ENCODE assay signal across 8 cellular contexts in the genomic region with DNA sequence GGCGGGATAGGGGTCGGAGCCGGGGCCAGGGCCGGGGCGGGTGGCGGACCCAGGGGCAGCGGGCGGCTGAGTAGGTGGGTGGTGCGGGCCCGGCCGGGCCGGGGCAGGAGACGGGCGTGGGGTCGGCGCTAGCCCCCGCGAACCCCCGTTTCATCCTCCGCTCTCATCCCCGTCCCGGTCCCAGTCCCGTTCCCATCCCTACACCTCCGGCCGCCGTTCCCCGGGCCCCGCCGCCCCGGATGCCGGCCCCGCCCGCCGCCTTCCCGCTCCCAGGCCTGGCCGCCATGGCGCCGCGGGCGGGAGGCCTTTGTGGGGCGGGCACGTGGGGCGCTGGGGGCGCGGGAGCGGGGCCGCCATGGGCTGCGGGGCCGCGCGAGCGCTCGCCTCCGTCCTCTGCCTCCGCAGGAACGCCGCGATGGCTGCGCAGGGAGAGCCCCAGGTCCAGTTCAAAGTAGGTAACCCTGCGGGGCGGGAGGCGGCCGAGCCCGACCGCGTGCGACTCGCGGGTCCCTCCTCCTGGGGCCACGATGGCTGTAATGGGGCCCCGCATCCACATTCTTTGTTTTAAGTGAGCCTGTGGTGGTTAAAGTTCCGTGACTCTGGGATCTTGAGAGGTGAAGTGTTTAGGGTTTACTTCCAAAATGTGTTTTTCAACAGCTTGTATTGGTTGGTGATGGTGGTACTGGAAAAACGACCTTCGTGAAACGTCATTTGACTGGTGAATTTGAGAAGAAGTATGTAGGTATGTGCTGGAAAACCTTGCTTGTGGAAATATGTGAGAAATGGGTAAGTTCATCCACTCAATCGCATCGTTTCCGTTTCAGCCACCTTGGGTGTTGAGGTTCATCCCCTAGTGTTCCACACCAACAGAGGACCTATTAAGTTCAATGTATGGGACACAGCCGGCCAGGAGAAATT. TPM values are rescaled to one million over a fixed set of nuclear protein-coding genes. Genes with fewer than 3 reads are reported as not detected.
DNase-seq lines count a peak whose midpoint lies in the region; ATAC-seq and TF ChIP-seq lines count a peak whose summit lies in the region.

No MANE protein-coding gene starts in this region.

- H3K27ac ChIP-seq in OCI-LY1 (ENCODE audit: low read depth, low read length, poor library complexity, severe bottlenecking) = peak overlapping the region; percentile 64

- peaks cover 61% of the 10 kb centered on the region for H3K4me1 ChIP-seq in OCI-LY1 (ENCODE audit: insufficient read depth, low read length, severe bottlenecking)

- peaks cover 81% of the 10 kb centered on the region for H3K4me1 Mint-ChIP-seq in activated naive CD4-positive, alpha-beta T cell treated with anti-CD3 and anti-CD28 coated beads, Interleukin-2, amount 10 ng/mL, durations not matched to agents 7 days and 5 days
- peaks cover 30% of the 10 kb centered on the region for H3K4me1 Mint-ChIP-seq in osteocyte (ENCODE audit: unreplicated experiment)

- peak; percentile 21 for ATAC-seq in HG02623 (IDR thresholded peaks at IDR 0.05; ENCODE audit: unreplicated experiment)

- CTCF ChIA-PET in activated naive CD4-positive, alpha-beta T cell treated with anti-CD3 and anti-CD28 coated beads, Interleukin-2, amount 10 ng/mL, durations not matched to agents 7 days and 5 days (lab: Charles Lee) = no interaction called here

- peak overlapping the region; percentile 77 for H3K4me3 ChIP-seq in OCI-LY1 (ENCODE audit: low read depth, low read length, poor library complexity, severe bottlenecking)

- peaks cover 12% of the 10 kb centered on the region for H3K79me2 ChIP-seq in OCI-LY1 (ENCODE audit: insufficient read depth, low read length)

- H3K27me3 Mint-ChIP-seq in activated naive CD4-positive, alpha-beta T cell treated with anti-CD3 and anti-CD28 coated beads, Interleukin-2, amount 10 ng/mL, durations not matched to agents 7 days and 5 days = no peaks in the 10 kb centered on the region
- H3K27me3 Mint-ChIP-seq in osteocyte (ENCODE audit: unreplicated experiment) = no peaks in the 10 kb centered on the region

- H3K36me3 ChIP-seq in OCI-LY1 (ENCODE audit: insufficient read depth, low read length) = peaks cover 51% of the 10 kb centered on the region

- H3F3A ChIP-seq in OCI-LY1 (ENCODE audit: insufficient read depth, low read length) = peaks cover 25% of the 10 kb centered on the region

- H3K9me3 ChIP-seq in OCI-LY1 (ENCODE audit: low read length) = no peaks in the 10 kb centered on the region

- peaks cover 5% of the 10 kb centered on the region; the same call in 1 of the 2 replicates for H4K20me1 ChIP-seq in OCI-LY1 (ENCODE audit: insufficient read depth, low read length)

- no peaks in the 10 kb centered on the region for H3K9me3 Mint-ChIP-seq in activated naive CD4-positive, alpha-beta T cell treated with anti-CD3 and anti-CD28 coated beads, Interleukin-2, amount 10 ng/mL, durations not matched to agents 7 days and 5 days
- H3K9me3 Mint-ChIP-seq in osteocyte (ENCODE audit: unreplicated experiment) = no peaks in the 10 kb centered on the region

- no peaks in the 10 kb centered on the region for H3K9me2 ChIP-seq in OCI-LY1 (ENCODE audit: low read depth, low read length)

- H3K9ac ChIP-seq in OCI-LY1 (ENCODE audit: low read length) = peak overlapping the region; percentile 92

- TF ChIP-seq CTCF in OCI-LY1 (IDR thresholded peaks at IDR 0.05; ENCODE audit: low read length) (no peak), osteocyte (IDR thresholded peaks at IDR 0.05) (no peak)

- H3K27ac Mint-ChIP-seq in activated naive CD4-positive, alpha-beta T cell treated with anti-CD3 and anti-CD28 coated beads, Interleukin-2, amount 10 ng/mL, durations not matched to agents 7 days and 5 days = peak overlapping the region; percentile 93
- peak overlapping the region; percentile 70 for H3K27ac Mint-ChIP-seq in osteocyte (ENCODE audit: unreplicated experiment)

- H3K4me2 ChIP-seq in OCI-LY1 (ENCODE audit: low read length) = peak overlapping the region; percentile 92

- H3K4me3 Mint-ChIP-seq in activated naive CD4-positive, alpha-beta T cell treated with anti-CD3 and anti-CD28 coated beads, Interleukin-2, amount 10 ng/mL, durations not matched to agents 7 days and 5 days = peak overlapping the region; percentile 97
- peak overlapping the region; percentile 90 for H3K4me3 Mint-ChIP-seq in osteocyte (ENCODE audit: unreplicated experiment)

- peak; percentile 17 for DNase-seq in NCI-H1105 (lab: John Stamatoyannopoulos, UW)
- no peak for DNase-seq in NCI-H1105 treated with DMSO at 0.1 percent for 48 hours (lab: John Stamatoyannopoulos, UW)
- DNase-seq in activated naive CD4-positive, alpha-beta T cell treated with anti-CD3 and anti-CD28 coated beads, Interleukin-2, amount 10 ng/mL, durations not matched to agents 7 days and 5 days = peak; percentile 63
- peak; percentile 26 for DNase-seq in glomerular visceral epithelial cell (ENCODE audit: extremely low spot score)
- no peak for DNase-seq in osteocyte (ENCODE audit: extremely low spot score, unreplicated experiment)
- DNase-seq in middle frontal gyrus (ENCODE audit: extremely low spot score, low spot score) = no peak

- H2AFZ ChIP-seq in OCI-LY1 (ENCODE audit: low read length) = no peak overlapping the region

- H3K36me3 Mint-ChIP-seq in activated naive CD4-positive, alpha-beta T cell treated with anti-CD3 and anti-CD28 coated beads, Interleukin-2, amount 10 ng/mL, durations not matched to agents 7 days and 5 days = peaks cover 49% of the 10 kb centered on the region
- H3K36me3 Mint-ChIP-seq in osteocyte (ENCODE audit: unreplicated experiment) = peaks cover 46% of the 10 kb centered on the region

- no peaks in the 10 kb centered on the region for H3K27me3 ChIP-seq in OCI-LY1 (ENCODE audit: insufficient read depth, low read length)

RNA-seq across cellular contexts. Expression of a gene that starts 0.6 kb away (rescaled TPM):
- 471 and 474 TPM in 2 replicates for total RNA-seq in osteocyte

RNA-seq across cellular contexts. Expression of a gene that starts 33.4 kb away (rescaled TPM):
- total RNA-seq in osteocyte = 32.0 and 36.5 TPM in 2 replicates

Comparison
In these comparisons a context has a peak if more than half of its experiments do, and no peak if none do; other contexts are left out.
1. DNase-seq: peak in NCI-H1105 (single experiment), activated naive CD4-positive, alpha-beta T cell treated with anti-CD3 and anti-CD28 coated beads, Interleukin-2, amount 10 ng/mL, durations not matched to agents 7 days and 5 days (single experiment) and glomerular visceral epithelial cell (single experiment); none in NCI-H1105 treated with DMSO at 0.1 percent for 48 hours (single experiment), osteocyte (single experiment) and middle frontal gyrus (single experiment).